Comparison of ENCODE assay signal across 27 cellular contexts in genomic region chr3:140159646-140160045, GRCh38.
"Had no signal": no experiment of that assay in that cellular context is flagged by ENCODE, and none has a peak within 500 bp of the region (broad histone marks: within the 10 kb centered on the region; RNA-seq: fewer than 3 reads in every experiment).

No MANE protein-coding gene starts in this region.

- H3K36me3 ChIP-seq: MG63 had no signal

- H3K4me3 ChIP-seq: MG63 had no signal

- H3K27me3 ChIP-seq: MG63 had no signal

- DNase-seq: Karpas-422, Kasumi-1, MG63, MM.1S, MV-4-11, NCI-H1048, NCI-H1092, NCI-H1092 treated with DMSO at 0.1 percent for 48 hours, NCI-H1105, NCI-H1105 treated with DMSO at 0.1 percent for 48 hours, NCI-H1417, NCI-H1417 treated with DMSO at 0.1 percent for 48 hours, NCI-H1436, NCI-H1436 treated with DMSO at 0.1 percent for 48 hours, NCI-H187, NCI-H187 treated with DMSO at 0.1 percent for 48 hours, NCI-H1930, NCI-H2029, NCI-H2029 treated with DMSO at 0.1 percent for 48 hours, NCI-H2081, NCI-H2081 treated with DMSO at 0.1 percent for 48 hours, NCI-H2107, NCI-H2227 treated with DMSO at 0.1 percent for 48 hours, NCI-H226, NCI-H345, NCI-H510A, NCI-H510A treated with DMSO at 0.1 percent for 48 hours had no signal
